ENCODE assay signal across 20 cellular contexts in genomic region chr6:37078814-37079213, GRCh38.
"Had no signal": no experiment of that assay in that cellular context is flagged by ENCODE, and none has a peak within 500 bp of the region (broad histone marks: within the 10 kb centered on the region; RNA-seq: fewer than 3 reads in every experiment).

No MANE protein-coding gene starts in this region.

- H3K9me3 ChIP-seq: breast epithelium, SJCRH30, SK-N-SH had no signal

- H3K4me1 ChIP-seq: breast epithelium, SJCRH30 had no signal

- H3K4me3 ChIP-seq: breast epithelium, SJCRH30 had no signal

- H3K27ac ChIP-seq: SJCRH30, WERI-Rb-1 had no signal

- H3K9me2 ChIP-seq: SK-N-SH had no signal

- DNase-seq: activated CD4-positive, alpha-beta T cell treated with anti-CD3 and anti-CD28 coated beads for 36 hours; activated CD8-positive, alpha-beta T cell treated with anti-CD3 and anti-CD28 coated beads, Interleukin-2, amount 10 ng/mL, durations not matched to agents 7 days and 5 days; activated effector memory CD4-positive, alpha-beta T cell treated with Interleukin-2 at 50 U/mL for 16 hours; activated naive CD4-positive, alpha-beta T cell; activated T-cell treated with anti-CD3 and anti-CD28 coated beads, Interleukin-2, amount 50 U/mL, for 24 hours; aorta; central memory CD4-positive, alpha-beta T cell; KG1; NCI-H1048; NCI-H1930; NCI-H345; NCI-H510A; NCI-H526 treated with DMSO at 0.1 percent for 48 hours; NCI-H82; Right ventricle myocardium superior; SJCRH30; SK-N-SH; T-helper 1 cell; WERI-Rb-1 had no signal

- ATAC-seq: activated CD4-positive, alpha-beta T cell treated with anti-CD3 and anti-CD28 coated beads for 36 hours; activated CD8-positive, alpha-beta T cell treated with anti-CD3 and anti-CD28 coated beads, Interleukin-2, amount 10 ng/mL, durations not matched to agents 7 days and 5 days had no signal

- H3K27me3 ChIP-seq: breast epithelium had no signal

- H3K9ac ChIP-seq: SK-N-SH had no signal

- H3K36me3 ChIP-seq: breast epithelium, SJCRH30, WERI-Rb-1 had no signal
